ENCODE assay signal across 21 cellular contexts in genomic region chr3:188869628-188870027, GRCh38.
DNase-seq lines count a peak whose midpoint lies in the region; ATAC-seq and TF ChIP-seq lines count a peak whose summit lies in the region.
"Had no signal": no experiment of that assay in that cellular context is flagged by ENCODE, and none has a peak within 500 bp of the region (broad histone marks: within the 10 kb centered on the region; RNA-seq: fewer than 3 reads in every experiment).

No MANE protein-coding gene starts in this region.

- no peak overlapping the region for H3K9ac ChIP-seq in GM23248

- H3K4me3 Mint-ChIP-seq in CD8-positive, alpha-beta T cell, result no peak overlapping the region
- H3K4me3 Mint-ChIP-seq: CD4-positive, alpha-beta memory T cell had no signal

- no TSS peak for BruUV-seq in Panc1 (replicated peaks; lab: Mats Ljungman, UMichigan)

- H3K9me3 ChIP-seq in GM23248 (ENCODE audit: low read depth), result no peaks in the 10 kb centered on the region
- no peaks in the 10 kb centered on the region for H3K9me3 ChIP-seq in Panc1 (ENCODE audit: control insufficient read depth, insufficient read depth, low read depth, low read length)
- H3K9me3 ChIP-seq in left lung, result no peaks in the 10 kb centered on the region
- no peaks in the 10 kb centered on the region for H3K9me3 ChIP-seq in right atrium auricular region
- no peaks in the 10 kb centered on the region for H3K9me3 ChIP-seq in CD8-positive, alpha-beta T cell (ENCODE audit: low read length)
- H3K9me3 ChIP-seq in thyroid gland, result no peaks in the 10 kb centered on the region
- H3K9me3 ChIP-seq: BLaER1 treated with 17β-estradiol and CSF1 and Interleukin-3, amounts not matched to agents 10 nM and 100 nM had no signal

- in situ Hi-C loops in GM23248 (cut with MboI) (no loop called here), Panc1 (cut with HindIII; ENCODE audit: low pct_unique_long_range_greater_than_20kb, low sequenced_read_pairs) (no loop called here)

- H3K4me2 ChIP-seq in GM23248 (ENCODE audit: unreplicated experiment), result no peak overlapping the region

- CTCF ChIA-PET in Panc1 (lab: Charles Lee), result interaction anchor here (0.5 kb wide), 1 partner anchor 1127 kb away, joined by 3 read pairs; no protein-coding TSS in a partner anchor
- CTCF ChIA-PET in CD8-positive, alpha-beta T cell (lab: Charles Lee), result no interaction called here

- TF ChIP-seq CTCF in Panc1 (IDR thresholded peaks at IDR 0.05) (no peak), choroid plexus epithelial cell (conservative IDR thresholded peaks at IDR 0.05; ENCODE audit: low read depth, low read length) (no peak), left lung (IDR thresholded peaks at IDR 0.05) (no peak), right atrium auricular region (IDR thresholded peaks at IDR 0.05) (no peak), thyroid gland (IDR thresholded peaks at IDR 0.05) (no peak)
- TF ChIP-seq CTCF in CD8-positive, alpha-beta T cell (IDR thresholded peaks at IDR 0.05), result no peak

- H3K4me1 Mint-ChIP-seq in CD8-positive, alpha-beta T cell (ENCODE audit: low read depth), result no peaks in the 10 kb centered on the region
- H3K4me1 Mint-ChIP-seq: CD4-positive, alpha-beta memory T cell had no signal

- H3K36me3 ChIP-seq in GM23248 (ENCODE audit: low read depth) (peaks cover 14% of the 10 kb centered on the region), Panc1 (ENCODE audit: control insufficient read depth, insufficient read depth, low read length) (no peaks in the 10 kb centered on the region), left lung (peaks cover 0 to 34% of the 10 kb centered on the region in 2 donors), right atrium auricular region (peaks cover 41% of the 10 kb centered on the region), thyroid gland (no peaks in the 10 kb centered on the region)
- peaks cover 8% of the 10 kb centered on the region for H3K36me3 ChIP-seq in CD8-positive, alpha-beta T cell (ENCODE audit: insufficient read depth, low read length)

- ATAC-seq in Panc1 (no peak), left lung (peak; percentile 8), GM18498 (IDR thresholded peaks at IDR 0.05; ENCODE audit: unreplicated experiment) (no peak)
- no peak for ATAC-seq in CD8-positive, alpha-beta T cell

- peaks cover 37% of the 10 kb centered on the region for H3K36me3 Mint-ChIP-seq in CD8-positive, alpha-beta T cell

- H2AFZ ChIP-seq in GM23248, result no peak overlapping the region

- DNase-seq in GM23248 (peak; percentile 6), Panc1 (ENCODE audit: low read depth, low spot score) (peak; percentile 4), choroid plexus epithelial cell (ENCODE audit: low read depth) (peak; percentile 15), left lung (no peak), right atrium auricular region (ENCODE audit: low spot score) (no peak), thyroid gland (no peak)
- DNase-seq in CD8-positive, alpha-beta T cell, result no peak
- DNase-seq: 8988T; CD4-positive, alpha-beta memory T cell; DND-41; KBM-7; MV-4-11; NCI-H1694; NCI-H2081; NCI-H2171; NCI-H524 treated with DMSO at 0.1 percent for 48 hours; SHP77 treated with DMSO at 0.1 percent for 48 hours had no signal

- no peaks in the 10 kb centered on the region for H3K27me3 ChIP-seq in GM23248 (replicated peaks; ENCODE audit: insufficient read depth)
- no peaks in the 10 kb centered on the region for H3K27me3 ChIP-seq in Panc1 (ENCODE audit: control insufficient read depth, insufficient read depth, low read length)
- no peaks in the 10 kb centered on the region for H3K27me3 ChIP-seq in left lung
- H3K27me3 ChIP-seq in right atrium auricular region, result no peaks in the 10 kb centered on the region
- no peaks in the 10 kb centered on the region for H3K27me3 ChIP-seq in CD8-positive, alpha-beta T cell (ENCODE audit: insufficient read depth, low read length)
- no peaks in the 10 kb centered on the region for H3K27me3 ChIP-seq in thyroid gland
- H3K27me3 ChIP-seq: BLaER1 treated with 17β-estradiol and CSF1 and Interleukin-3, amounts not matched to agents 10 nM and 100 nM had no signal

- H3K27ac Mint-ChIP-seq in CD8-positive, alpha-beta T cell, result no peak overlapping the region

- H3K4me1 ChIP-seq in GM23248 (ENCODE audit: insufficient read depth), result peaks cover under 1% of the 10 kb centered on the region; the same call in 1 of the 2 replicates
- H3K4me1 ChIP-seq in Panc1 (ENCODE audit: control insufficient read depth, insufficient read depth, low read length), result no peaks in the 10 kb centered on the region
- H3K4me1 ChIP-seq in left lung, result peaks cover 0 to 5% of the 10 kb centered on the region in 2 donors
- no peaks in the 10 kb centered on the region for H3K4me1 ChIP-seq in right atrium auricular region
- no peaks in the 10 kb centered on the region for H3K4me1 ChIP-seq in CD8-positive, alpha-beta T cell (ENCODE audit: insufficient read depth, low read length)
- H3K4me1 ChIP-seq in thyroid gland, result peaks cover 0 to 3% of the 10 kb centered on the region in 2 donors

- no peak overlapping the region for H3K4me3 ChIP-seq in GM23248
- H3K4me3 ChIP-seq in Panc1 (ENCODE audit: low read depth in 2 of 2, low read length in 2 of 2), result no peak overlapping the region
- H3K4me3 ChIP-seq in choroid plexus epithelial cell (ENCODE audit: low read depth, low read length), result no peak overlapping the region
- H3K4me3 ChIP-seq in left lung, result no peak overlapping the region
- H3K4me3 ChIP-seq in right atrium auricular region, result no peak overlapping the region
- no peak overlapping the region for H3K4me3 ChIP-seq in CD8-positive, alpha-beta T cell (ENCODE audit: low read depth, low read length)
- no peak overlapping the region for H3K4me3 ChIP-seq in thyroid gland (replicated peaks in 1 of 3)
- H3K4me3 ChIP-seq: BLaER1 treated with 17β-estradiol and CSF1 and Interleukin-3, amounts not matched to agents 10 nM and 100 nM; SK-N-MC had no signal

- 90 to 99% methylated on average over 3 of the region's 3 CpGs for WGBS in GM23248 (ENCODE audit: low coverage in 1 of 2, low lambda C conversion rate in 2 of 2, missing lambda C conversion rate in 2 of 2), 2 experiments
- 98% methylated on average over 3 of the region's 3 CpGs for WGBS in thyroid gland, 2 donors

- H3K79me2 ChIP-seq in GM23248 (ENCODE audit: insufficient read depth), result no peaks in the 10 kb centered on the region

- intact Hi-C loops in Panc1 (cut with micrococcal nuclease; ENCODE audit: unreplicated experiment) (no loop called here), left lung (cut with DNase I) (no loop called here), thyroid gland (cut with DNase I) (no loop called here)
- intact Hi-C loops in CD8-positive, alpha-beta T cell (cut with DNase I, micrococcal nuclease), result no loop called here

- H3K27ac ChIP-seq in GM23248 (no peak overlapping the region), Panc1 (ENCODE audit: low read length) (no peak overlapping the region), left lung (peak overlapping the region; percentile 6 to 22), right atrium auricular region (no peak overlapping the region), thyroid gland (no peak overlapping the region)
- no peak overlapping the region for H3K27ac ChIP-seq in CD8-positive, alpha-beta T cell (ENCODE audit: low read depth, low read length)
- H3K27ac ChIP-seq: BLaER1 treated with 17β-estradiol and CSF1 and Interleukin-3, amounts not matched to agents 10 nM and 100 nM; RWPE1; SK-N-MC had no signal

- no peaks in the 10 kb centered on the region for H3K9me3 Mint-ChIP-seq in CD8-positive, alpha-beta T cell
- H3K9me3 Mint-ChIP-seq: CD4-positive, alpha-beta memory T cell had no signal

- H3K27me3 Mint-ChIP-seq in CD8-positive, alpha-beta T cell (ENCODE audit: low read depth), result no peaks in the 10 kb centered on the region
- H3K27me3 Mint-ChIP-seq: CD4-positive, alpha-beta memory T cell had no signal

- TF ChIP-seq POLR2A in thyroid gland (IDR thresholded peaks at IDR 0.05), result no peak

- H3K9me2 ChIP-seq in GM23248 (ENCODE audit: insufficient read depth), result no peaks in the 10 kb centered on the region

- H4K20me1 ChIP-seq in GM23248 (ENCODE audit: insufficient read depth), result no peaks in the 10 kb centered on the region
- H4K20me1 ChIP-seq: BLaER1 treated with 17β-estradiol and CSF1 and Interleukin-3, amounts not matched to agents 10 nM and 100 nM had no signal

- H3F3A ChIP-seq in GM23248 (ENCODE audit: insufficient read depth), result no peaks in the 10 kb centered on the region

- POLR2A ChIA-PET in Panc1 (lab: Charles Lee), result no interaction called here
- POLR2A ChIA-PET in CD8-positive, alpha-beta T cell (lab: Charles Lee), result no interaction called here

Comparison
In these comparisons a context has a peak if more than half of its experiments do, and no peak if none do; other contexts are left out.
1. DNase-seq: peak in GM23248 (single experiment), Panc1 (single experiment) and choroid plexus epithelial cell (single experiment); none in left lung (0 of 2), right atrium auricular region (single experiment), CD8-positive, alpha-beta T cell (0 of 7) and thyroid gland (0 of 2).
2. H3K27ac ChIP-seq: peak in left lung (2 of 2); none in GM23248 (single experiment), Panc1 (single experiment), right atrium auricular region (0 of 2), CD8-positive, alpha-beta T cell (single experiment) and thyroid gland (0 of 3).